Comparison of ENCODE assay signal across 8 cellular contexts in the genomic region with DNA sequence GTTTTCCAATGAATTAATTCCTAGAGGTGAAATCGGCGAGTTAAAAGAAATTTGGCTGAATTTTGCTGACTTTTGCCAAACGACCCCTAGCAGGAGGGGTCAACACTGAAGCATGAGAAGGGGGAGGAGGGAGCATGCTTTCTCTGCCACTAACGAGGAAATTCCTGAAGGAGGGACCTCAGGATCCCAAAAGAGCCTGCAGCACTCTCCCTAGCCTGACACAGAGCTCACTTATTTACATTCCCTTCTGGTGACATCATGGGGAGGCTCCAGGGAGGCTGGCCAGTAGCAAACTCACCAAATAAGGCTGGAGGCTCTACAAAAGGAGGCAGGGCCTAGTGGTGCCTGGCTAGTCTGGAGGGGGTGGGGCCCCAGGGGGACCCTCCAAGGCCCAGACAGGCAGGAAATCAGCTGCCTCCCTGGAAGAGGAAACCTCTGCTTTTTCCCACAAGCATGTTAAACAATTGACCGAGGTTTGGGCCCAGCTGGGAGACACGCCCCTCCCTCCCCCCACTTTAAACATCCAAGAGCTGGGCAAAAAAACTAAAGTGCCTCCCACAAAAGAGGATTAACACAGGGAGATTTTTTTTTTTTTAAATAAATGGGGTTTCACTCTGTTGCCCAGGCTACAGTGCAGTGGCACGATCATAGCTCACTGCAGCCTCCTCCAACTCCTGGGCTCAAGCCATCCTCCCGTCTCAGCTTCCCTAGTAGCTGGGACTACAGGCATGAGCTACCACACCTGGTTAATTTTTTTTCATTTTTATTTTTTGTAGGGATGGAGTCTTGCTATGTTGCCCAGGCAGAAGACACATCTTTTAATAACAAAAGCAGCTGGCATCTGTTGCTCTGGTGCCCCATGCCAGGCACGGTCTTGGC. TPM values are rescaled to one million over a fixed set of nuclear protein-coding genes. Genes with fewer than 3 reads are reported as not detected.
DNase-seq lines count a peak whose midpoint lies in the region; ATAC-seq and TF ChIP-seq lines count a peak whose summit lies in the region.

No MANE protein-coding gene starts in this region.

- H3K27me3 ChIP-seq in colonic mucosa (no peaks in the 10 kb centered on the region), layer of hippocampus (ENCODE audit: control insufficient read depth, insufficient read depth, low read length) (no peaks in the 10 kb centered on the region), stomach smooth muscle (ENCODE audit: control insufficient read depth in 1 of 2, insufficient read depth in 2 of 2, low read length in 2 of 2) (no peaks in the 10 kb centered on the region)

- H3K27ac ChIP-seq in colonic mucosa (peak overlapping the region; percentile 89), layer of hippocampus (ENCODE audit: low read depth, low read length) (peak overlapping the region; percentile 73), stomach smooth muscle (ENCODE audit: low read length) (peak overlapping the region; percentile 98)

- no peak for TF ChIP-seq CTCF in colonic mucosa (IDR thresholded peaks at IDR 0.05)

- ATAC-seq in GM18858 (IDR thresholded peaks at IDR 0.05; ENCODE audit: unreplicated experiment) = no peak

- H3K4me1 ChIP-seq in colonic mucosa = peaks cover 22% of the 10 kb centered on the region
- H3K4me1 ChIP-seq in stomach smooth muscle (ENCODE audit: control insufficient read depth, insufficient read depth, low read length) = peaks cover 50% of the 10 kb centered on the region

- H3K9me3 ChIP-seq in colonic mucosa (no peaks in the 10 kb centered on the region), stomach smooth muscle (ENCODE audit: control insufficient read depth in 2 of 2, low read length in 2 of 2) (no peaks in the 10 kb centered on the region)

- H3K36me3 ChIP-seq in colonic mucosa = no peaks in the 10 kb centered on the region
- H3K36me3 ChIP-seq in stomach smooth muscle (ENCODE audit: control insufficient read depth in 2 of 2, insufficient read depth in 2 of 2, low read length in 2 of 2) = peaks cover 17 to 21% of the 10 kb centered on the region in 2 donors

- intact Hi-C loops in colonic mucosa (cut with DNase I) = no loop called here

- H3K4me3 ChIP-seq in colonic mucosa (no peak overlapping the region), stomach smooth muscle (ENCODE audit: low read length in 2 of 2) (peak overlapping the region; percentile 88 to 94)

- DNase-seq in NCI-H82 (lab: John Stamatoyannopoulos, UW) (peak; percentile 52), NCI-H82 treated with DMSO at 0.1 percent for 48 hours (lab: John Stamatoyannopoulos, UW; ENCODE audit: unreplicated experiment) (no peak), NCI-H510A treated with DMSO at 0.1 percent for 48 hours (lab: John Stamatoyannopoulos, UW) (peak; percentile 77), colonic mucosa (peak; percentile 84)
- DNase-seq in activated CD4-positive, alpha-beta T cell treated with anti-CD3 and anti-CD28 coated beads, Interleukin-2, amount 50 U/mL, for 4 hours = no peak

- H3K9ac ChIP-seq in colonic mucosa (ENCODE audit: low read depth in 2 of 2, low read length in 2 of 2) (peak overlapping the region; percentile 92 to 99), stomach smooth muscle (ENCODE audit: low read length in 2 of 2) (peak overlapping the region; percentile 98 to 99)

RNA-seq across cellular contexts. Expression of gene DAPK3, which starts 2.1 kb away (rescaled TPM):
- 10 to 100 TPM; 53.7 to 74.3 TPM for total RNA-seq in colonic mucosa

RNA-seq across cellular contexts. Expression of gene EEF2, which starts 16.5 kb away (rescaled TPM):
- total RNA-seq in colonic mucosa = 1,000 to 10,000 TPM; 2,109 to 2,241 TPM

RNA-seq across cellular contexts. Expression of gene NMRK2, which starts 35.9 kb away (rescaled TPM):
- total RNA-seq in colonic mucosa = under 1 TPM in 1 of 2 donors, not detected in 1; 0.27 TPM

RNA-seq across cellular contexts. Expression of gene PIAS4, which starts 38.7 kb away (rescaled TPM):
- 10 to 100 TPM; 29.9 to 31.5 TPM for total RNA-seq in colonic mucosa

Comparison
In these comparisons a context has a peak if more than half of its experiments do, and no peak if none do; other contexts are left out.
1. DNase-seq: peak in NCI-H82 (single experiment), NCI-H510A treated with DMSO at 0.1 percent for 48 hours (single experiment) and colonic mucosa (single experiment); none in NCI-H82 treated with DMSO at 0.1 percent for 48 hours (single experiment) and activated CD4-positive, alpha-beta T cell treated with anti-CD3 and anti-CD28 coated beads, Interleukin-2, amount 50 U/mL, for 4 hours (0 of 2).
2. Peak in every context shown above with its lines, with median percentiles within 50 percentile points of each other: H3K27ac ChIP-seq.